Comparison of ENCODE assay signal across 1 cellular context in genomic region chr2:84829693-84830092, GRCh38.
TF ChIP-seq lines count a peak whose summit lies in the region.

No MANE protein-coding gene starts in this region.

TF ChIP-seq in IMR-90, 13 proteins besides CTCF, POLR2A, EP300 and RAD21:
- TF ChIP-seq, protein P1, sequence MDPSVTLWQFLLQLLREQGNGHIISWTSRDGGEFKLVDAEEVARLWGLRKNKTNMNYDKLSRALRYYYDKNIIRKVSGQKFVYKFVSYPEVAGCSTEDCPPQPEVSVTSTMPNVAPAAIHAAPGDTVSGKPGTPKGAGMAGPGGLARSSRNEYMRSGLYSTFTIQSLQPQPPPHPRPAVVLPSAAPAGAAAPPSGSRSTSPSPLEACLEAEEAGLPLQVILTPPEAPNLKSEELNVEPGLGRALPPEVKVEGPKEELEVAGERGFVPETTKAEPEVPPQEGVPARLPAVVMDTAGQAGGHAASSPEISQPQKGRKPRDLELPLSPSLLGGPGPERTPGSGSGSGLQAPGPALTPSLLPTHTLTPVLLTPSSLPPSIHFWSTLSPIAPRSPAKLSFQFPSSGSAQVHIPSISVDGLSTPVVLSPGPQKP (IDR thresholded peaks at IDR 0.05; ENCODE audit: borderline replicate concordance, low read depth, low read length): no peak
- no peak for TF ChIP-seq SMC3 (IDR thresholded peaks at IDR 0.05; ENCODE audit: low read depth, low read length)
- TF ChIP-seq RFX5 (IDR thresholded peaks at IDR 0.05; ENCODE audit: low read depth, low read length): no peak
- no peak for TF ChIP-seq CHD1 (IDR thresholded peaks at IDR 0.05; ENCODE audit: low read depth, low read length)
- TF ChIP-seq NFE2L2 (IDR thresholded peaks at IDR 0.05; ENCODE audit: low read depth, low read length): no peak
- no peak for TF ChIP-seq MXI1 (IDR thresholded peaks at IDR 0.05; ENCODE audit: borderline replicate concordance, low read depth, low read length)
- no peak for TF ChIP-seq RCOR1 (IDR thresholded peaks at IDR 0.05; ENCODE audit: insufficient replicate concordance, low read length)
- TF ChIP-seq, protein P2, sequence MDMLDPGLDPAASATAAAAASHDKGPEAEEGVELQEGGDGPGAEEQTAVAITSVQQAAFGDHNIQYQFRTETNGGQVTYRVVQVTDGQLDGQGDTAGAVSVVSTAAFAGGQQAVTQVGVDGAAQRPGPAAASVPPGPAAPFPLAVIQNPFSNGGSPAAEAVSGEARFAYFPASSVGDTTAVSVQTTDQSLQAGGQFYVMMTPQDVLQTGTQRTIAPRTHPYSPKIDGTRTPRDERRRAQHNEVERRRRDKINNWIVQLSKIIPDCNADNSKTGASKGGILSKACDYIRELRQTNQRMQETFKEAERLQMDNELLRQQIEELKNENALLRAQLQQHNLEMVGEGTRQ (IDR thresholded peaks at IDR 0.05; ENCODE audit: low read depth, low read length): no peak
- no peak for TF ChIP-seq MAZ (IDR thresholded peaks at IDR 0.05; ENCODE audit: borderline replicate concordance, low read depth, low read length)
- TF ChIP-seq BHLHE40 (IDR thresholded peaks at IDR 0.05; ENCODE audit: low read depth, low read length): no peak
- no peak for TF ChIP-seq FOS (IDR thresholded peaks at IDR 0.05; ENCODE audit: low read depth, low read length)
- no peak for TF ChIP-seq MAFK (IDR thresholded peaks at IDR 0.05; ENCODE audit: low read depth, low read length)
- no peak for TF ChIP-seq CEBPB (IDR thresholded peaks at IDR 0.05; ENCODE audit: low read depth, low read length)
